Comparison of ENCODE assay signal across 10 cellular contexts in the genomic region with DNA sequence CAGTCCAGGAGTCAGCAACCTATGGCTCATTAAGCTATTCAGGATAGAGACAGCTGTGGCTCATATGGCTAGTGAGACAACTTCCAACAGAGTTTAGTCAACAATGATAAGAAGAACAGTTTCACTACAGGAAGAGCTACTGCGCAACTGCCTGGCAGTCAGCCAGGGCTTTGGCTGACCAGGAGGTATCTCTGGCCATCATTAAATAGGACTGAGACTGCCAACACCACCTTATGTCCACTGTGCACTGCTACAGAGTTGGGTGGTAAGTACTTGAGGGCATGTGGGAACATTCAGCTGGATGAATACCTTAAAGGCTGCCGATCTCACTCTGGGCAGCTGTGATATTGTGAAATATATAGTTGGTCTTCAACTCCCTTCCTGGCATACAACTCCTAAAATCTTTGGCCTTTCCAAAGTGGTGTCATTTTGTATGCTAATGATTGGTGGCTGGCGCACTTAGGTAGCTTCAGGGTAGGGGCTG. TPM values are rescaled to one million over a fixed set of nuclear protein-coding genes. Genes with fewer than 3 reads are reported as not detected.
DNase-seq lines count a peak whose midpoint lies in the region; ATAC-seq and TF ChIP-seq lines count a peak whose summit lies in the region.
"Had no signal": no experiment of that assay in that cellular context is flagged by ENCODE, and none has a peak within 500 bp of the region (broad histone marks: within the 10 kb centered on the region; RNA-seq: fewer than 3 reads in every experiment).

No MANE protein-coding gene starts in this region.

- H3K9me3 ChIP-seq in upper lobe of right lung, result no peaks in the 10 kb centered on the region

- intact Hi-C loops in upper lobe of right lung (cut with DNase I), result no loop called here

- peaks cover 45% of the 10 kb centered on the region for H3K36me3 ChIP-seq in upper lobe of right lung

- no peak for TF ChIP-seq CTCF in RWPE1 (conservative IDR thresholded peaks at IDR 0.05; ENCODE audit: low read depth)
- TF ChIP-seq CTCF in foreskin keratinocyte (conservative IDR thresholded peaks at IDR 0.05), result no peak
- no peak for TF ChIP-seq CTCF in upper lobe of right lung (IDR thresholded peaks at IDR 0.05)

- no peak overlapping the region for H3K4me3 ChIP-seq in upper lobe of right lung

- CTCF ChIA-PET in RWPE1 (lab: Yijun Ruan, JAX), result interaction anchor here (0.6 to 1.4 kb wide), 5 partner anchors 9 to 53 kb away, joined by 3 to 7 read pairs (median 5); no protein-coding TSS in a partner anchor

- peak overlapping the region; percentile 72 for H3K27ac ChIP-seq in RWPE1
- H3K27ac ChIP-seq in foreskin keratinocyte, result no peak overlapping the region
- H3K27ac ChIP-seq in upper lobe of right lung, result no peak overlapping the region

- DNase-seq in NOMO-1 treated with DMSO at 0.1 percent for 48 hours (lab: John Stamatoyannopoulos, UW; ENCODE audit: unreplicated experiment), result peak; percentile 26
- no peak for DNase-seq in NOMO-1 treated with dmso at 0.1 percent for 144 hours (lab: John Stamatoyannopoulos, UW; ENCODE audit: unreplicated experiment)
- DNase-seq in RWPE1 (ENCODE audit: low spot score), result peak; percentile 57
- DNase-seq in foreskin keratinocyte, result peak; percentile 10 to 30
- DNase-seq in upper lobe of right lung, result peak; percentile 67
- no peak for DNase-seq in NCI-H2171 treated with DMSO at 0.1 percent for 48 hours (lab: John Stamatoyannopoulos, UW)
- DNase-seq: ACHN; stimulated activated CD4-positive, alpha-beta T cell treated with anti-CD3 and anti-CD28 coated beads, Interleukin-4, amount 100 ng/mL, for 24 hours had no signal

- POLR2A ChIA-PET in RWPE1 (lab: Yijun Ruan, JAX; ENCODE audit: low non-redundant PET), result no interaction called here

- ATAC-seq in foreskin keratinocyte, result no peak
- ATAC-seq in upper lobe of right lung, result peak; percentile 46
- ATAC-seq in HG03159 (IDR thresholded peaks at IDR 0.05; ENCODE audit: unreplicated experiment), result no peak
- ATAC-seq in HG03354 (IDR thresholded peaks at IDR 0.05; ENCODE audit: poor library complexity, severe bottlenecking, unreplicated experiment), result no peak

- H3K4me1 ChIP-seq in foreskin keratinocyte (no peaks in the 10 kb centered on the region), upper lobe of right lung (no peaks in the 10 kb centered on the region)

- H3K27me3 ChIP-seq in foreskin keratinocyte (no peaks in the 10 kb centered on the region), upper lobe of right lung (no peaks in the 10 kb centered on the region)

RNA-seq across cellular contexts. Expression of a gene that starts 52.2 kb away (rescaled TPM):
- total RNA-seq in foreskin keratinocyte (2.6 and 3.0 TPM in 2 replicates), upper lobe of right lung (not detected)
- 2.3 and 3.1 TPM in 2 replicates for polyA plus RNA-seq in foreskin keratinocyte

RNA-seq across cellular contexts. Expression of a gene that starts 59.8 kb away (rescaled TPM):
- total RNA-seq in foreskin keratinocyte (388 and 438 TPM in 2 replicates), upper lobe of right lung (78.8 TPM)
- polyA plus RNA-seq in foreskin keratinocyte, result 487 and 547 TPM in 2 replicates

Comparison
In these comparisons a context has a peak if more than half of its experiments do, and no peak if none do; other contexts are left out.
1. DNase-seq: peak in NOMO-1 treated with DMSO at 0.1 percent for 48 hours (single experiment), RWPE1 (single experiment), foreskin keratinocyte (2 of 2) and upper lobe of right lung (single experiment); none in NOMO-1 treated with dmso at 0.1 percent for 144 hours (single experiment) and NCI-H2171 treated with DMSO at 0.1 percent for 48 hours (single experiment).